ENCODE assay signal across 25 cellular contexts in genomic region chr17:58399974-58400373, GRCh38. TPM values are rescaled to one million over a fixed set of nuclear protein-coding genes. Genes with fewer than 3 reads are reported as not detected.
"Had no signal": no experiment of that assay in that cellular context is flagged by ENCODE, and none has a peak within 500 bp of the region (broad histone marks: within the 10 kb centered on the region; RNA-seq: fewer than 3 reads in every experiment).

No MANE protein-coding gene starts in this region.

- H3K9me3 Mint-ChIP-seq: activated B cell treated with CpG ODN at 0.5 μM for 24 hours; activated T-cell treated with anti-CD3 and anti-CD28 coated beads, Interleukin-2, amount 50 U/mL, for 4 hours; immature natural killer cell; natural killer cell treated with Interleukin-12 subunit alpha and Interleukin-12 subunit beta and Interleukin-15 and Interleukin-18, amount 100 ng/mL, for 72 hours; stimulated activated memory B cell treated with anti-CD40 and anti-IgM and Interleukin-4, amounts not matched to agents 10 μg/mL and 1 μg/mL and 100 μg/mL, for 72 hours; T-helper 1 cell treated with Interleukin-12 subunit alpha and Interleukin-12 subunit beta and Interleukin-4 antibody, amounts not matched to agents 30 μg/mL and 1 μg/mL, for 36 hours had no signal

- H3K27ac ChIP-seq: body of pancreas, hepatocyte, pancreas, psoas muscle, thoracic aorta, upper lobe of left lung had no signal

- H3K4me1 Mint-ChIP-seq: activated B cell treated with CpG ODN at 0.5 μM for 24 hours; immature natural killer cell; stimulated activated memory B cell treated with anti-CD40 and anti-IgM and Interleukin-4, amounts not matched to agents 10 μg/mL and 1 μg/mL and 100 μg/mL, for 72 hours had no signal

- H3K27me3 ChIP-seq: body of pancreas, hepatocyte, pancreas, upper lobe of left lung had no signal

- H3K4me3 Mint-ChIP-seq: activated B cell treated with CpG ODN at 0.5 μM for 24 hours; activated T-cell treated with anti-CD3 and anti-CD28 coated beads, Interleukin-2, amount 50 U/mL, for 4 hours; immature natural killer cell; natural killer cell treated with Interleukin-12 subunit alpha and Interleukin-12 subunit beta and Interleukin-15 and Interleukin-18, amount 100 ng/mL, for 72 hours; stimulated activated memory B cell treated with anti-CD40 and anti-IgM and Interleukin-4, amounts not matched to agents 10 μg/mL and 1 μg/mL and 100 μg/mL, for 72 hours; T-helper 1 cell treated with Interleukin-12 subunit alpha and Interleukin-12 subunit beta and Interleukin-4 antibody, amounts not matched to agents 30 μg/mL and 1 μg/mL, for 36 hours had no signal

- H3K36me3 Mint-ChIP-seq: natural killer cell treated with Interleukin-12 subunit alpha and Interleukin-12 subunit beta and Interleukin-15 and Interleukin-18, amount 100 ng/mL, for 72 hours had no signal

- H3K4me1 ChIP-seq: psoas muscle had no signal

- DNase-seq: activated B cell treated with CpG ODN at 0.5 μM for 24 hours; activated CD4-positive, alpha-beta T cell treated with anti-CD3 and anti-CD28 coated beads for 4 hours; activated CD4-positive, alpha-beta T cell treated with anti-CD3 and anti-CD28 coated beads, Interleukin-2, amount 50 U/mL, for 48 hours; activated CD8-positive, alpha-beta memory T cell treated with anti-CD3 and anti-CD28 coated beads, Interleukin-2, amount 50 U/mL, for 48 hours; activated naive CD4-positive, alpha-beta T cell treated with Interleukin-2 at 50 U/mL for 16 hours; activated T-cell treated with anti-CD3 and anti-CD28 coated beads, Interleukin-2, amount 50 U/mL, for 4 hours; anterior cingulate cortex; body of pancreas; erythroblast; glutamatergic neuron; immature natural killer cell; kidney glomerular epithelial cell; left ventricle myocardium superior; pancreas; psoas muscle; right cardiac atrium; stimulated activated CD4-positive, alpha-beta T cell treated with anti-CD3 and anti-CD28 coated beads, Interleukin-2, amount 100 ng/mL, for 24 hours; T1000; upper lobe of left lung had no signal

- H3K27me3 Mint-ChIP-seq: activated B cell treated with CpG ODN at 0.5 μM for 24 hours; natural killer cell treated with Interleukin-12 subunit alpha and Interleukin-12 subunit beta and Interleukin-15 and Interleukin-18, amount 100 ng/mL, for 72 hours; stimulated activated memory B cell treated with anti-CD40 and anti-IgM and Interleukin-4, amounts not matched to agents 10 μg/mL and 1 μg/mL and 100 μg/mL, for 72 hours had no signal

- ATAC-seq: activated T-cell treated with anti-CD3 and anti-CD28 coated beads, Interleukin-2, amount 50 U/mL, for 4 hours; body of pancreas; left ventricle myocardium superior; natural killer cell treated with Interleukin-12 subunit alpha and Interleukin-12 subunit beta and Interleukin-15 and Interleukin-18, amount 100 ng/mL, for 72 hours; pancreas; psoas muscle; right cardiac atrium; stimulated activated memory B cell treated with anti-CD40 and anti-IgM and Interleukin-4, amounts not matched to agents 10 μg/mL and 1 μg/mL and 100 μg/mL, for 72 hours had no signal

- H3K27ac Mint-ChIP-seq: activated B cell treated with CpG ODN at 0.5 μM for 24 hours; immature natural killer cell; natural killer cell treated with Interleukin-12 subunit alpha and Interleukin-12 subunit beta and Interleukin-15 and Interleukin-18, amount 100 ng/mL, for 72 hours; stimulated activated memory B cell treated with anti-CD40 and anti-IgM and Interleukin-4, amounts not matched to agents 10 μg/mL and 1 μg/mL and 100 μg/mL, for 72 hours; T-helper 1 cell treated with Interleukin-12 subunit alpha and Interleukin-12 subunit beta and Interleukin-4 antibody, amounts not matched to agents 30 μg/mL and 1 μg/mL, for 36 hours had no signal

RNA-seq across cellular contexts. Expression of gene RNF43, which starts 17.4 kb away (rescaled TPM):
- total RNA-seq: skeletal muscle tissue had no signal
